Comparison of ENCODE assay signal across 12 cellular contexts in genomic region chr10:121188005-121188404, GRCh38.
DNase-seq lines count a peak whose midpoint lies in the region; ATAC-seq and TF ChIP-seq lines count a peak whose summit lies in the region.
"Had no signal": no experiment of that assay in that cellular context is flagged by ENCODE, and none has a peak within 500 bp of the region (broad histone marks: within the 10 kb centered on the region; RNA-seq: fewer than 3 reads in every experiment).

No MANE protein-coding gene starts in this region.

- no peak overlapping the region for H3K9ac ChIP-seq in mesenchymal stem cell (ENCODE audit: low read length)
- H3K9ac ChIP-seq: KMS-11 had no signal

- H3K36me3 ChIP-seq in WERI-Rb-1: no peaks in the 10 kb centered on the region
- no peaks in the 10 kb centered on the region for H3K36me3 ChIP-seq in gastrocnemius medialis
- no peaks in the 10 kb centered on the region for H3K36me3 ChIP-seq in mesenchymal stem cell (ENCODE audit: control insufficient read depth in 1 of 2, insufficient read depth in 2 of 2, low read depth in 1 of 2, low read length in 2 of 2)

- H3K4me1 ChIP-seq in gastrocnemius medialis (no peaks in the 10 kb centered on the region), mesenchymal stem cell (ENCODE audit: control insufficient read depth, insufficient read depth, low read depth, low read length) (no peaks in the 10 kb centered on the region)

- no peak overlapping the region for H4K8ac ChIP-seq in mesenchymal stem cell (ENCODE audit: low read length)

- no peaks in the 10 kb centered on the region for H3K79me1 ChIP-seq in mesenchymal stem cell (replicated peaks; ENCODE audit: low read length, poor library complexity, severe bottlenecking)

- no peaks in the 10 kb centered on the region for H3K36me3 Mint-ChIP-seq in activated naive CD8-positive, alpha-beta T cell treated with anti-CD3 and anti-CD28 coated beads for 36 hours

- H3K9me3 Mint-ChIP-seq in activated naive CD8-positive, alpha-beta T cell treated with anti-CD3 and anti-CD28 coated beads for 36 hours: peaks cover 2% of the 10 kb centered on the region

- H3K4me2 ChIP-seq in mesenchymal stem cell (ENCODE audit: low read length, poor library complexity, severe bottlenecking): no peak overlapping the region
- H3K4me2 ChIP-seq: KMS-11 had no signal

- H3K14ac ChIP-seq in mesenchymal stem cell (ENCODE audit: low read length in 2 of 2): no peak overlapping the region

- peaks cover 3% of the 10 kb centered on the region for H3K27me3 Mint-ChIP-seq in activated naive CD8-positive, alpha-beta T cell treated with anti-CD3 and anti-CD28 coated beads for 36 hours

- H4K91ac ChIP-seq in mesenchymal stem cell (ENCODE audit: low read length): no peak overlapping the region

- H3K27ac ChIP-seq in WERI-Rb-1 (peak overlapping the region; percentile 21; the same call in 1 of the 2 replicates), gastrocnemius medialis (no peak overlapping the region), mesenchymal stem cell (ENCODE audit: low read length, poor library complexity, severe bottlenecking) (no peak overlapping the region)
- H3K27ac ChIP-seq: KMS-11 had no signal

- TF ChIP-seq POLR2A in gastrocnemius medialis (IDR thresholded peaks at IDR 0.05): no peak

- no peak overlapping the region for H2BK120ac ChIP-seq in mesenchymal stem cell (ENCODE audit: low read depth, low read length)

- no peak overlapping the region for H2AK5ac ChIP-seq in mesenchymal stem cell (ENCODE audit: low read length, severe bottlenecking)

- H3K9me3 ChIP-seq in WERI-Rb-1 (ENCODE audit: severe bottlenecking) (no peaks in the 10 kb centered on the region), gastrocnemius medialis (no peaks in the 10 kb centered on the region), mesenchymal stem cell (ENCODE audit: control insufficient read depth, low read length) (no peaks in the 10 kb centered on the region)

- H3K4me1 Mint-ChIP-seq in activated naive CD8-positive, alpha-beta T cell treated with anti-CD3 and anti-CD28 coated beads for 36 hours: no peaks in the 10 kb centered on the region

- no peak overlapping the region for H3K4ac ChIP-seq in mesenchymal stem cell (ENCODE audit: low read depth in 1 of 2, low read length in 2 of 2)

- no peak overlapping the region for H3K4me3 ChIP-seq in WERI-Rb-1 (ENCODE audit: low read depth, low read length)
- H3K4me3 ChIP-seq in gastrocnemius medialis: no peak overlapping the region
- H3K4me3 ChIP-seq in mesenchymal stem cell (ENCODE audit: insufficient read depth in 1 of 2, low read depth in 1 of 2, low read length in 2 of 2): no peak overlapping the region

- no peak overlapping the region for H2BK5ac ChIP-seq in mesenchymal stem cell (ENCODE audit: low read depth, low read length, poor library complexity, severe bottlenecking)

- H3K27me3 ChIP-seq in WERI-Rb-1 (ENCODE audit: insufficient read depth, low read depth, severe bottlenecking): no peaks in the 10 kb centered on the region
- no peaks in the 10 kb centered on the region for H3K27me3 ChIP-seq in gastrocnemius medialis
- H3K27me3 ChIP-seq in mesenchymal stem cell (ENCODE audit: control insufficient read depth in 1 of 2, insufficient read depth in 1 of 2, low read length in 2 of 2): no peaks in the 10 kb centered on the region

- H3K27ac Mint-ChIP-seq in activated naive CD8-positive, alpha-beta T cell treated with anti-CD3 and anti-CD28 coated beads for 36 hours: no peak overlapping the region
- H3K27ac Mint-ChIP-seq: stimulated activated naive CD8-positive, alpha-beta T cell treated with anti-CD3 and anti-CD28 coated beads, Interleukin-15, Interleukin-2, amounts not matched to agents 100 ng/mL and 50 ng/mL, for 24 hours had no signal

- peak; percentile 24; the same call in 1 of the 2 replicates for TF ChIP-seq CTCF in WERI-Rb-1 (IDR thresholded peaks at IDR 0.05; ENCODE audit: low read depth, low read length)
- no peak for TF ChIP-seq CTCF in gastrocnemius medialis (IDR thresholded peaks at IDR 0.05 in 4 of 5, conservative IDR thresholded peaks at IDR 0.05 in 1 of 5)

- WGBS in mesenchymal stem cell: 23% methylated on average over 6 of the region's 6 CpGs

- peak; percentile 97 for ATAC-seq in left colon
- peak; percentile 42 to 58 for ATAC-seq in gastrocnemius medialis

- no peak overlapping the region for H2BK15ac ChIP-seq in mesenchymal stem cell (ENCODE audit: low read depth, poor library complexity, severe bottlenecking)

- H3K4me3 Mint-ChIP-seq in activated naive CD8-positive, alpha-beta T cell treated with anti-CD3 and anti-CD28 coated beads for 36 hours: no peak overlapping the region
- H3K4me3 Mint-ChIP-seq: stimulated activated naive CD8-positive, alpha-beta T cell treated with anti-CD3 and anti-CD28 coated beads, Interleukin-15, Interleukin-2, amounts not matched to agents 100 ng/mL and 50 ng/mL, for 24 hours had no signal

- H2BK12ac ChIP-seq in mesenchymal stem cell (ENCODE audit: low read length in 2 of 2): no peak overlapping the region

- in situ Hi-C loops in gastrocnemius medialis (cut with MboI; ENCODE audit: low sequenced_read_pairs in 4 of 4): no loop called here

- H3K18ac ChIP-seq in mesenchymal stem cell (ENCODE audit: low read depth in 1 of 2, low read length in 2 of 2): no peak overlapping the region

- intact Hi-C loops in left colon (cut with DNase I, micrococcal nuclease): no loop called here
- intact Hi-C loops in gastrocnemius medialis (cut with DNase I; ENCODE audit: low total_unique reads): no loop called here

- no peak overlapping the region for H2AFZ ChIP-seq in mesenchymal stem cell (ENCODE audit: low read depth, low read length)

- DNase-seq in HT-29 (ENCODE audit: low spot score) (peak; percentile 70), WERI-Rb-1 (peak; percentile 30), left colon (peak; percentile 15 to 39), gastrocnemius medialis (peak in 1 of 2 donors; percentile 23), middle frontal gyrus (ENCODE audit: extremely low spot score, low spot score) (no peak), mesenchymal stem cell (no peak)
- DNase-seq in activated naive CD8-positive, alpha-beta T cell treated with anti-CD3 and anti-CD28 coated beads for 36 hours: no peak
- DNase-seq in stimulated activated CD4-positive, alpha-beta T cell treated with anti-CD3 and anti-CD28 coated beads, Interleukin-2, amount 100 ng/mL, for 48 hours: no peak
- DNase-seq: RPMI8226; stimulated activated CD4-positive, alpha-beta T cell treated with anti-CD3 and anti-CD28 coated beads, Interleukin-2, amount 100 ng/mL, for 24 hours had no signal

- H3K23ac ChIP-seq in mesenchymal stem cell (ENCODE audit: low read length in 2 of 2): no peak overlapping the region

Comparison
In these comparisons a context has a peak if more than half of its experiments do, and no peak if none do; other contexts are left out.
1. DNase-seq: peak in HT-29 (single experiment), WERI-Rb-1 (single experiment) and left colon (2 of 2); none in middle frontal gyrus (single experiment), activated naive CD8-positive, alpha-beta T cell treated with anti-CD3 and anti-CD28 coated beads for 36 hours (single experiment), mesenchymal stem cell (single experiment) and stimulated activated CD4-positive, alpha-beta T cell treated with anti-CD3 and anti-CD28 coated beads, Interleukin-2, amount 100 ng/mL, for 48 hours (0 of 2).